8 cellular contexts compared by ENCODE assay signal in genomic region chr3:160225181-160226025, GRCh38. TPM values are rescaled to one million over a fixed set of nuclear protein-coding genes. Genes with fewer than 3 reads are reported as not detected.
DNase-seq lines count a peak whose midpoint lies in the region; ATAC-seq, FAIRE-seq and TF ChIP-seq lines count a peak whose summit lies in the region.

Gene C3orf80, plus strand, starts transcription at chr3:160225422. Its CDS starts 214 bp downstream, at chr3:160225636.

- peak within 1 kb of the TSS; percentile 74 to 89 for H3K27ac ChIP-seq in A549
- no peak within 1 kb of the TSS for H3K27ac ChIP-seq in colonic mucosa
- no peak within 1 kb of the TSS for H3K27ac ChIP-seq in right lobe of liver

- no peaks in the 10 kb centered on the region for H3K9me3 ChIP-seq in A549
- no peaks in the 10 kb centered on the region for H3K9me3 ChIP-seq in colonic mucosa
- no peaks in the 10 kb centered on the region for H3K9me3 ChIP-seq in right lobe of liver

- H3K4me1 ChIP-seq in A549 (no peaks in the 10 kb centered on the region), colonic mucosa (peaks cover 7% of the 10 kb centered on the region), right lobe of liver (peaks cover 0 to 17% (median 2%) of the 10 kb centered on the region in 4 donors)

- no peak for FAIRE-seq in A549 (lab: Jason Lieb, UNC)

- H3K9ac ChIP-seq in colonic mucosa (ENCODE audit: low read depth in 2 of 2, low read length in 2 of 2), result peak within 1 kb of the TSS in 1 of 2 donors; percentile 62

- POLR2A ChIA-PET in A549 (lab: Yijun Ruan, JAX), result interaction anchor here (0.7 to 2.0 kb wide), 8 partner anchors 11 to 193 kb away, joined by 3 to 9 read pairs (median 3); no protein-coding TSS in a partner anchor

- H3K4me2 ChIP-seq in A549, result peak within 1 kb of the TSS; percentile 77

- TF ChIP-seq EP300 in A549 (IDR thresholded peaks at IDR 0.05), result no peak

- CTCF ChIA-PET in A549 (lab: Yijun Ruan, JAX), result interaction anchor here (0.5 to 4.3 kb wide), 31 partner anchors 8 to 858 kb away, joined by 3 to 26 read pairs (median 6); no protein-coding TSS in a partner anchor

- DNase-seq in A549 (ENCODE audit: low read depth in 1 of 2, low spot score in 1 of 2) (peak; percentile 49 to 66), NCI-H146 treated with DMSO at 0.1 percent for 48 hours (lab: John Stamatoyannopoulos, UW; ENCODE audit: unreplicated experiment) (peak; percentile 76), colonic mucosa (peak; percentile 44), right lobe of liver (peak; percentile 57 to 71 (median 71))
- peak; percentile 7 to 36 (median 21) for DNase-seq in stimulated activated CD4-positive, alpha-beta T cell treated with anti-CD3 and anti-CD28 coated beads, TNF-alpha, amount 100 ng/mL, for 48 hours (ENCODE audit: low read depth in 3 of 3)

- TF ChIP-seq POLR2A in A549 (IDR thresholded peaks at IDR 0.05; ENCODE audit: low read length), result peak; percentile 44
- TF ChIP-seq POLR2A in GM18505 (IDR thresholded peaks at IDR 0.05; ENCODE audit: borderline replicate concordance, extremely low read depth, insufficient read depth, insufficient read length), result no peak
- peak; percentile 26 for TF ChIP-seq POLR2A in right lobe of liver (IDR thresholded peaks at IDR 0.05)

- peak in 1 of 2 experiments; percentile 56; a peak in 3 of 5 replicates for TF ChIP-seq RAD21 in A549 (conservative IDR thresholded peaks at IDR 0.05 in 1 of 2, IDR thresholded peaks at IDR 0.05 in 1 of 2)

- ATAC-seq in A549 (peak; percentile 93), GM18505 (IDR thresholded peaks at IDR 0.05; ENCODE audit: unreplicated experiment) (peak; percentile 78), HG02885 (IDR thresholded peaks at IDR 0.05; ENCODE audit: poor library complexity, unreplicated experiment) (peak; percentile 89), right lobe of liver (peak; percentile 87 to 92 (median 89))

- H3K4me3 ChIP-seq in A549 (peak within 1 kb of the TSS; percentile 57), WI38 (ENCODE audit: low read depth, low read length) (peak within 1 kb of the TSS; percentile 56), colonic mucosa (peak within 1 kb of the TSS; percentile 64), right lobe of liver (peak within 1 kb of the TSS; percentile 49 to 63 (median 58))

- peaks cover 17% of the 10 kb centered on the region for H3K27me3 ChIP-seq in colonic mucosa
- H3K27me3 ChIP-seq in right lobe of liver, result peaks cover 0 to 5% of the 10 kb centered on the region in 2 donors

- peak; percentile 58 for TF ChIP-seq CTCF in A549 (IDR thresholded peaks at IDR 0.05)
- TF ChIP-seq CTCF in WI38 (IDR thresholded peaks at IDR 0.05; ENCODE audit: low read depth, low read length), result no peak
- no peak for TF ChIP-seq CTCF in colonic mucosa (IDR thresholded peaks at IDR 0.05)
- peak in 3 of 4 donors; percentile 36 to 41 (median 39) for TF ChIP-seq CTCF in right lobe of liver (IDR thresholded peaks at IDR 0.05)

- WGBS in A549 (ENCODE audit: missing lambda C conversion rate), result 1% methylated on average over 37 of the region's 103 CpGs
- 0% methylated on average over 8 of the region's 103 CpGs for WGBS in right lobe of liver (ENCODE audit: insufficient coverage, low coverage, low lambda C conversion rate, missing lambda C conversion rate)

- no peaks in the 10 kb centered on the region for H3K36me3 ChIP-seq in colonic mucosa
- no peaks in the 10 kb centered on the region for H3K36me3 ChIP-seq in right lobe of liver

- intact Hi-C loops in colonic mucosa (cut with DNase I), result no loop called here
- intact Hi-C loops in right lobe of liver (cut with DNase I), result no loop called here

TF ChIP-seq in A549, 52 proteins besides CTCF, POLR2A, EP300 and RAD21:
- TF ChIP-seq JUN (IDR thresholded peaks at IDR 0.05) (peak in 1 of 2 experiments; percentile 76; a peak in 2 of 5 replicates), MYC (IDR thresholded peaks at IDR 0.05; ENCODE audit: borderline replicate concordance, low read length) (no peak), REST (IDR thresholded peaks at IDR 0.05) (0 out of 2 replicates have a peak, but pooled peaks have one; percentile 26), FOSB (CRISPR knock-in tag; IDR thresholded peaks at IDR 0.05) (no peak), RARB (CRISPR knock-in tag; IDR thresholded peaks at IDR 0.05) (no peak), SMC3 (IDR thresholded peaks at IDR 0.05) (peak; percentile 44; the same call in 2 of the 3 replicates), CBX8 (IDR thresholded peaks at IDR 0.05) (no peak), HDAC2 (IDR thresholded peaks at IDR 0.05) (no peak), ZNF302 (CRISPR knock-in tag; IDR thresholded peaks at IDR 0.05) (no peak), MAX (IDR thresholded peaks at IDR 0.05) (peak; percentile 55; the same call in 1 of the 2 replicates)

RNA-seq across cellular contexts. Expression of gene C3orf80, which starts in this region (rescaled TPM):
- 1.7 TPM in 2 replicates for polyA plus RNA-seq in A549 (2011; rRNA removed)
- 0.69 and 1.0 TPM in 2 replicates for polyA plus RNA-seq in A549 (2012; cell fraction: cytosol; rRNA removed)
- polyA plus RNA-seq in A549 (2012; cell fraction: nucleus; rRNA removed), result 1.4 and 2.4 TPM in 2 replicates
- polyA plus RNA-seq in A549 (2017; fragmentation: RNase III; extraction: RNeasy Plus Mini Kit Qiagen cat#74134 plus additional on column Dnase treatment), result 2.0 to 3.7 TPM (median 3.5 TPM) in 3 replicates
- polyA minus RNA-seq in A549 (2011; rRNA and poly(A)+ RNA removed), result 0.79 and 0.83 TPM in 2 replicates
- total RNA-seq in colonic mucosa, result 1 to 10 TPM in 1 of 2 donors, under 1 TPM in 1; 0.72 to 1.9 TPM
- 1 to 10 TPM in 1 of 6 experiments, under 1 TPM in 4, not detected in 1; 0.07 to 1.2 (median 0.88) TPM for total RNA-seq in right lobe of liver

Comparison
In these comparisons a context has a peak if more than half of its experiments do, and no peak if none do; other contexts are left out.
1. DNase-seq: peak in every context shown above with its lines; median percentile 76 in NCI-H146 treated with DMSO at 0.1 percent for 48 hours; 71 in right lobe of liver; 58 in A549; 44 in colonic mucosa; 21 in stimulated activated CD4-positive, alpha-beta T cell treated with anti-CD3 and anti-CD28 coated beads, TNF-alpha, amount 100 ng/mL, for 48 hours.
2. H3K27ac ChIP-seq: peak in A549 (2 of 2); none in colonic mucosa (single experiment) and right lobe of liver (0 of 3).
3. CTCF ChIP-seq: peak in A549 (single experiment) and right lobe of liver (3 of 4); none in WI38 (single experiment) and colonic mucosa (single experiment).
4. Peak in every context shown above with its lines, with median percentiles within 50 percentile points of each other: ATAC-seq and H3K4me3 ChIP-seq.